In the genomic region with DNA sequence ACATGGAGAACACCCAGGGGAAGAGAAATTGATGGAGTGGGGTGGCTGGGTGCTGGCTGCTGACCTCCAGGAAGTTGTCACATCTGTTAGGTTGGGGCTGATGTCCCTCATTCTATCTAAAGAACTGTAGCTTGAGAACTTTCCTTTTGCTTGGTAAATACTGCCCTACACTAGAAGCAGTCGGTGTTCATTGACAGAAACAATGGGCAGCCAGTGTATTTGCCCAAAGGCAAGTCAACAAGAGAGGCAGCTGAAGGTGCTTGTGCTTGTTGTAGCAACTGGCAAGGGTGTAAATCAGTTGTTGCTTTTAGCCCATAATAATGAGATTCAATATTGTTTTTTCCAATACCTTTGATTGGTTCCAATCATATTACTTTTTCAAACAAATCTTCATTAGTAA, we compare ENCODE assay signal across 10 cellular contexts. TPM values are rescaled to one million over a fixed set of nuclear protein-coding genes. Genes with fewer than 3 reads are reported as not detected.
DNase-seq lines count a peak whose midpoint lies in the region; ATAC-seq lines count a peak whose summit lies in the region.
"Had no signal": no experiment of that assay in that cellular context is flagged by ENCODE, and none has a peak within 500 bp of the region (broad histone marks: within the 10 kb centered on the region; RNA-seq: fewer than 3 reads in every experiment).

No MANE protein-coding gene starts in this region.

- peak; percentile 83 for DNase-seq in DMS53 (lab: John Stamatoyannopoulos, UW)
- DNase-seq in Jurkat, Clone E6-1 (ENCODE audit: low read depth, low spot score) = no peak
- DNase-seq in activated naive CD8-positive, alpha-beta T cell treated with anti-CD3 and anti-CD28 coated beads, Interleukin-2, amount 10 ng/mL, durations not matched to agents 7 days and 5 days = no peak
- no peak for DNase-seq in amniotic stem cell (lab: John Stamatoyannopoulos, UW)
- DNase-seq in DMS79 (lab: John Stamatoyannopoulos, UW) = no peak
- no peak for DNase-seq in NCI-H1694 (lab: John Stamatoyannopoulos, UW)
- DNase-seq: cortex of kidney had no signal

- no peak overlapping the region for H3K27ac ChIP-seq in mesodermal cell (ENCODE audit: low read depth, low read length, severe bottlenecking)

- peaks cover 51% of the 10 kb centered on the region for H3K4me1 ChIP-seq in mesodermal cell (ENCODE audit: control insufficient read depth, insufficient read depth, low read length, poor library complexity, severe bottlenecking)

- WGBS in mesodermal cell (ENCODE audit: insufficient coverage in 2 of 2), 2 experiments = 67% methylated on average over 1 of the region's 1 CpG; no CpG with 5 or more reads in 1 of the 2 experiments

- peaks cover 9% of the 10 kb centered on the region for H3K36me3 ChIP-seq in mesodermal cell (ENCODE audit: control insufficient read depth, insufficient read depth, low read length)
- H3K36me3 ChIP-seq: tibial nerve had no signal

- peaks cover 12% of the 10 kb centered on the region for H3K36me3 Mint-ChIP-seq in activated naive CD8-positive, alpha-beta T cell treated with anti-CD3 and anti-CD28 coated beads, Interleukin-2, amount 10 ng/mL, durations not matched to agents 7 days and 5 days

- H3K27ac Mint-ChIP-seq in activated naive CD8-positive, alpha-beta T cell treated with anti-CD3 and anti-CD28 coated beads, Interleukin-2, amount 10 ng/mL, durations not matched to agents 7 days and 5 days = peak overlapping the region; percentile 96

- no peak for ATAC-seq in activated naive CD8-positive, alpha-beta T cell treated with anti-CD3 and anti-CD28 coated beads, Interleukin-2, amount 10 ng/mL, durations not matched to agents 7 days and 5 days (ENCODE audit: low read depth)
- ATAC-seq in GM19397 (IDR thresholded peaks at IDR 0.05; ENCODE audit: unreplicated experiment) = no peak

- no peaks in the 10 kb centered on the region for H3K9me3 Mint-ChIP-seq in activated naive CD8-positive, alpha-beta T cell treated with anti-CD3 and anti-CD28 coated beads, Interleukin-2, amount 10 ng/mL, durations not matched to agents 7 days and 5 days

- H3K4me3 ChIP-seq in Jurkat, Clone E6-1 (ENCODE audit: low read length) = peak overlapping the region; percentile 75
- H3K4me3 ChIP-seq in mesodermal cell (ENCODE audit: extremely low read depth, insufficient read depth, low read length, poor library complexity, severe bottlenecking) = peak overlapping the region; percentile 42

- POLR2A ChIA-PET in activated naive CD8-positive, alpha-beta T cell treated with anti-CD3 and anti-CD28 coated beads, Interleukin-2, amount 10 ng/mL, durations not matched to agents 7 days and 5 days (lab: Charles Lee) = interaction anchor here (0.6 to 2.8 kb wide), 5 partner anchors 100 to 530 kb away, joined by 3 to 11 read pairs (median 7); a partner anchor contains a TSS

- peaks cover 28% of the 10 kb centered on the region for H3K4me1 Mint-ChIP-seq in activated naive CD8-positive, alpha-beta T cell treated with anti-CD3 and anti-CD28 coated beads, Interleukin-2, amount 10 ng/mL, durations not matched to agents 7 days and 5 days

- H3K27me3 Mint-ChIP-seq in activated naive CD8-positive, alpha-beta T cell treated with anti-CD3 and anti-CD28 coated beads, Interleukin-2, amount 10 ng/mL, durations not matched to agents 7 days and 5 days = no peaks in the 10 kb centered on the region

- H3K9me3 ChIP-seq in mesodermal cell (ENCODE audit: control insufficient read depth, low read length) = no peaks in the 10 kb centered on the region
- H3K9me3 ChIP-seq: tibial nerve had no signal

- peak overlapping the region; percentile 95 for H3K4me3 Mint-ChIP-seq in activated naive CD8-positive, alpha-beta T cell treated with anti-CD3 and anti-CD28 coated beads, Interleukin-2, amount 10 ng/mL, durations not matched to agents 7 days and 5 days

RNA-seq across cellular contexts. Expression of a gene that starts 1.0 kb away (rescaled TPM):
- 6.2 TPM for polyA plus RNA-seq in Jurkat, Clone E6-1 (2012; ENCODE audit: insufficient read depth, insufficient read length)
- 10 to 100 TPM; 21.9 to 24.7 TPM for total RNA-seq in activated naive CD8-positive, alpha-beta T cell treated with anti-CD3 and anti-CD28 coated beads, Interleukin-2, amount 10 ng/mL, durations not matched to agents 7 days and 5 days
- 7.8 TPM for polyA plus RNA-seq in mesodermal cell (2013, experiment 1 of 2)
- polyA plus RNA-seq in mesodermal cell (2013, experiment 2 of 2) = 12.3 TPM
